Comparison of ENCODE assay signal across 8 cellular contexts in genomic region chr7:88759216-88759955, GRCh38. TPM values are rescaled to one million over a fixed set of nuclear protein-coding genes. Genes with fewer than 3 reads are reported as not detected.
DNase-seq lines count a peak whose midpoint lies in the region; ATAC-seq and TF ChIP-seq lines count a peak whose summit lies in the region.

Gene ZNF804B, plus strand, starts transcription at chr7:88759700. Its CDS starts 277 bp downstream, at chr7:88759977.

- H3K27ac ChIP-seq in esophagus squamous epithelium = no peak within 1 kb of the TSS
- no peak within 1 kb of the TSS for H3K27ac ChIP-seq in effector memory CD4-positive, alpha-beta T cell (ENCODE audit: insufficient read depth, low read length, poor library complexity, severe bottlenecking)

- WGBS in esophagus squamous epithelium, 2 donors = 0% methylated on average over 1 to 7 of the region's 64 CpGs

- peaks cover 0 to 63% (median 21%) of the 10 kb centered on the region in 4 donors for H3K27me3 ChIP-seq in esophagus squamous epithelium
- H3K27me3 ChIP-seq in effector memory CD4-positive, alpha-beta T cell (replicated peaks; ENCODE audit: control insufficient read depth, insufficient read depth, low read length, poor library complexity, severe bottlenecking) = no peaks in the 10 kb centered on the region

- no peaks in the 10 kb centered on the region for H3K36me3 ChIP-seq in esophagus squamous epithelium
- no peaks in the 10 kb centered on the region for H3K36me3 ChIP-seq in effector memory CD4-positive, alpha-beta T cell (ENCODE audit: control insufficient read depth, insufficient read depth, low read length)

- TF ChIP-seq POLR2A in esophagus squamous epithelium (IDR thresholded peaks at IDR 0.05) = no peak

- no peaks in the 10 kb centered on the region for H3K9me3 ChIP-seq in esophagus squamous epithelium
- H3K9me3 ChIP-seq in effector memory CD4-positive, alpha-beta T cell (ENCODE audit: control insufficient read depth, low read length) = no peaks in the 10 kb centered on the region

- H3K4me1 ChIP-seq in esophagus squamous epithelium = peaks cover 8 to 18% (median 15%) of the 10 kb centered on the region in 3 donors
- no peaks in the 10 kb centered on the region for H3K4me1 ChIP-seq in effector memory CD4-positive, alpha-beta T cell (ENCODE audit: control insufficient read depth, insufficient read depth, low read length, poor library complexity, severe bottlenecking)

- ATAC-seq in GM21528 (IDR thresholded peaks at IDR 0.05; ENCODE audit: low FRiP score, unreplicated experiment) (no peak), GM21786 (IDR thresholded peaks at IDR 0.05; ENCODE audit: unreplicated experiment) (no peak), HG02885 (IDR thresholded peaks at IDR 0.05; ENCODE audit: poor library complexity, unreplicated experiment) (no peak)

- H3K4me3 ChIP-seq in esophagus squamous epithelium = peak within 1 kb of the TSS in 3 of 4 donors; percentile 26 to 57 (median 38)
- no peak within 1 kb of the TSS for H3K4me3 ChIP-seq in effector memory CD4-positive, alpha-beta T cell (ENCODE audit: insufficient read depth, low read depth, low read length, poor library complexity, severe bottlenecking)

- DNase-seq in DMS53 (lab: John Stamatoyannopoulos, UW) = peak; percentile 83
- peak; percentile 3 for DNase-seq in NCI-H146 treated with DMSO at 0.1 percent for 48 hours (lab: John Stamatoyannopoulos, UW; ENCODE audit: unreplicated experiment)
- DNase-seq in esophagus squamous epithelium (lab: John Stamatoyannopoulos, UW) = no peak
- DNase-seq in occipital lobe (lab: John Stamatoyannopoulos, UW) = peak; percentile 44
- no peak for DNase-seq in effector memory CD4-positive, alpha-beta T cell

- TF ChIP-seq CTCF in esophagus squamous epithelium (IDR thresholded peaks at IDR 0.05) = no peak

- intact Hi-C loops in esophagus squamous epithelium (cut with DNase I) = no loop called here

RNA-seq across cellular contexts. Expression of gene ZNF804B, which starts in this region (rescaled TPM):
- total RNA-seq in esophagus squamous epithelium (not detected), occipital lobe (4.2 TPM)

Comparison
In these comparisons a context has a peak if more than half of its experiments do, and no peak if none do; other contexts are left out.
1. DNase-seq: peak in DMS53 (single experiment), NCI-H146 treated with DMSO at 0.1 percent for 48 hours (single experiment) and occipital lobe (single experiment); none in esophagus squamous epithelium (single experiment) and effector memory CD4-positive, alpha-beta T cell (0 of 3).